8 cellular contexts compared by ENCODE assay signal in genomic region chr1:145959957-145960467, GRCh38. TPM values are rescaled to one million over a fixed set of nuclear protein-coding genes. Genes with fewer than 3 reads are reported as not detected.
DNase-seq lines count a peak whose midpoint lies in the region; ATAC-seq, FAIRE-seq and TF ChIP-seq lines count a peak whose summit lies in the region.

No MANE protein-coding gene starts in this region.

- POLR2A ChIA-PET in activated CD4-positive, alpha-beta memory T cell treated with anti-CD3 and anti-CD28 coated beads, Interleukin-2, amount 10 ng/mL, durations not matched to agents 7 days and 5 days (lab: Charles Lee) = interaction anchor here (0.5 to 12.6 kb wide), 5 partner anchors 32 to 114 kb away, joined by 3 to 264 read pairs (median 30); partner anchors contain the start of genes NUDT17, PEX11B, RBM8A and TXNIP

- H3K79me1 ChIP-seq in H9 (ENCODE audit: insufficient read depth, low read depth, low read length, poor library complexity, severe bottlenecking) = no peaks in the 10 kb centered on the region

- peaks cover 81% of the 10 kb centered on the region for H3K27me3 Mint-ChIP-seq in H9 (ENCODE audit: low read depth)
- H3K27me3 Mint-ChIP-seq in activated CD4-positive, alpha-beta memory T cell treated with anti-CD3 and anti-CD28 coated beads, Interleukin-2, amount 10 ng/mL, durations not matched to agents 7 days and 5 days = peaks cover 5% of the 10 kb centered on the region

- no peak overlapping the region for H3K14ac ChIP-seq in H9 (ENCODE audit: insufficient read depth, low read length)

- H2BK12ac ChIP-seq in H9 (ENCODE audit: insufficient read length, low read depth, low read length) = no peak overlapping the region

- H3K36me3 Mint-ChIP-seq in H9 (ENCODE audit: insufficient read depth in 1 of 3, low read depth in 3 of 3) = no peaks in the 10 kb centered on the region; a peak in 1 of 7 replicates
- peaks cover 8% of the 10 kb centered on the region for H3K36me3 Mint-ChIP-seq in activated CD4-positive, alpha-beta memory T cell treated with anti-CD3 and anti-CD28 coated beads, Interleukin-2, amount 10 ng/mL, durations not matched to agents 7 days and 5 days (ENCODE audit: low read depth)

- no peak for FAIRE-seq in H54 (lab: Jason Lieb, UNC)

- no peak overlapping the region for H2AFZ ChIP-seq in H9 (ENCODE audit: low read length)

- no peak overlapping the region for H2BK120ac ChIP-seq in H9 (ENCODE audit: low read depth, low read length, poor library complexity, severe bottlenecking)

- H3K9ac ChIP-seq in H9 (ENCODE audit: extremely low read depth, insufficient read length, low read length) (no peak overlapping the region), skeletal muscle satellite cell (ENCODE audit: low read depth, low read length) (peak overlapping the region; percentile 69)

- peak overlapping the region; percentile 87 to 95 for H3K4me3 Mint-ChIP-seq in H9
- H3K4me3 Mint-ChIP-seq in activated CD4-positive, alpha-beta memory T cell treated with anti-CD3 and anti-CD28 coated beads, Interleukin-2, amount 10 ng/mL, durations not matched to agents 7 days and 5 days = peak overlapping the region; percentile 25

- TF ChIP-seq POLR2A in H54 (IDR thresholded peaks at IDR 0.05; ENCODE audit: low read depth, low read length) = no peak

- H4K20me1 ChIP-seq in H9 (ENCODE audit: control insufficient read depth, insufficient read depth, insufficient read length) = no peaks in the 10 kb centered on the region

- no peak overlapping the region for H3T11ph ChIP-seq in H9 (ENCODE audit: low read length)

- H3K4me1 ChIP-seq in H9 (ENCODE audit: insufficient read depth, low read length) (peaks cover 2% of the 10 kb centered on the region; the same call in 1 of the 2 replicates), right cardiac atrium (ENCODE audit: control insufficient read depth, insufficient read depth, low read length) (peaks cover 12% of the 10 kb centered on the region), skeletal muscle satellite cell (ENCODE audit: control insufficient read depth, insufficient read depth, low read length) (peaks cover 61% of the 10 kb centered on the region)

- no peaks in the 10 kb centered on the region for H3K79me2 ChIP-seq in H9 (ENCODE audit: insufficient read depth, low read length)

- H3K27ac Mint-ChIP-seq in H9 = no peak overlapping the region
- H3K27ac Mint-ChIP-seq in activated CD4-positive, alpha-beta memory T cell treated with anti-CD3 and anti-CD28 coated beads, Interleukin-2, amount 10 ng/mL, durations not matched to agents 7 days and 5 days = no peak overlapping the region

- no CpG with 5 or more reads among the region's 12 CpGs for WGBS in H9 (ENCODE audit: extremely low coverage, insufficient read length, low lambda C conversion rate)
- 5% methylated on average over 12 of the region's 12 CpGs for WGBS in right cardiac atrium

- peaks cover 45% of the 10 kb centered on the region for H3K27me3 ChIP-seq in H9 (ENCODE audit: insufficient read depth, low read length)
- no peaks in the 10 kb centered on the region for H3K27me3 ChIP-seq in right cardiac atrium (ENCODE audit: control insufficient read depth, insufficient read depth)
- no peaks in the 10 kb centered on the region for H3K27me3 ChIP-seq in skeletal muscle satellite cell (ENCODE audit: control insufficient read depth, insufficient read depth, low read length)

- peaks cover 39 to 47% of the 10 kb centered on the region in 2 experiments for H3K4me1 Mint-ChIP-seq in H9
- peaks cover 78% of the 10 kb centered on the region for H3K4me1 Mint-ChIP-seq in activated CD4-positive, alpha-beta memory T cell treated with anti-CD3 and anti-CD28 coated beads, Interleukin-2, amount 10 ng/mL, durations not matched to agents 7 days and 5 days

- H3K4ac ChIP-seq in H9 (ENCODE audit: low read depth, low read length) = no peak overlapping the region

- intact Hi-C loops in right cardiac atrium (cut with DNase I) = loop anchor here in 1 of 4 donors (10.0 kb wide), 1 partner anchor 65 kb away; no protein-coding TSS in a partner anchor

- H3K4me2 ChIP-seq in H9 (ENCODE audit: insufficient read depth, insufficient read length, low read length) (peak overlapping the region; percentile 75), skeletal muscle satellite cell (ENCODE audit: low read length) (peak overlapping the region; percentile 86)

- no peak for ATAC-seq in right cardiac atrium
- ATAC-seq in HG03571 (IDR thresholded peaks at IDR 0.05; ENCODE audit: unreplicated experiment) = no peak

- no peak overlapping the region for H4K91ac ChIP-seq in H9 (ENCODE audit: insufficient read length, low read depth, low read length)

- H3K9me3 ChIP-seq in H9 (ENCODE audit: control insufficient read depth, low read depth, low read length) = no peaks in the 10 kb centered on the region
- no peaks in the 10 kb centered on the region for H3K9me3 ChIP-seq in right cardiac atrium (ENCODE audit: control insufficient read depth, low read length)
- no peaks in the 10 kb centered on the region for H3K9me3 ChIP-seq in skeletal muscle satellite cell (replicated peaks; ENCODE audit: low read length)

- no peak overlapping the region for H3K23ac ChIP-seq in H9 (ENCODE audit: insufficient read length, low read depth, low read length)

- H3K23me2 ChIP-seq in H9 (ENCODE audit: insufficient read length, low read depth, low read length, poor library complexity, severe bottlenecking) = peaks cover 31% of the 10 kb centered on the region

- peak overlapping the region; percentile 68 for H3K4me3 ChIP-seq in right cardiac atrium (ENCODE audit: low read length)
- peak overlapping the region; percentile 81 for H3K4me3 ChIP-seq in skeletal muscle satellite cell (ENCODE audit: low read length)

- H2AK5ac ChIP-seq in H9 (ENCODE audit: insufficient read length, low read length) = no peak overlapping the region

- H3K27ac ChIP-seq in H9 (ENCODE audit: insufficient read length, low read depth, low read length) (no peak overlapping the region), right cardiac atrium (ENCODE audit: low read length) (peak overlapping the region; percentile 85)

- no peak for TF ChIP-seq CTCF in H9 (conservative IDR thresholded peaks at IDR 0.05)

- no peak overlapping the region for H4K8ac ChIP-seq in H9 (replicated peaks; ENCODE audit: insufficient read length, low read depth, low read length)

- no peak overlapping the region for H4K5ac ChIP-seq in H9 (ENCODE audit: insufficient read length, low read depth, low read length)

- no peaks in the 10 kb centered on the region for H3K9me3 Mint-ChIP-seq in H9
- no peaks in the 10 kb centered on the region for H3K9me3 Mint-ChIP-seq in activated CD4-positive, alpha-beta memory T cell treated with anti-CD3 and anti-CD28 coated beads, Interleukin-2, amount 10 ng/mL, durations not matched to agents 7 days and 5 days

- H2BK15ac ChIP-seq in H9 (ENCODE audit: low read depth, low read length) = no peak overlapping the region

- no peak overlapping the region for H3K56ac ChIP-seq in H9 (ENCODE audit: insufficient read length, low read depth, low read length)

- no peak for DNase-seq in H9
- DNase-seq in activated CD4-positive, alpha-beta memory T cell treated with anti-CD3 and anti-CD28 coated beads, Interleukin-2, amount 10 ng/mL, durations not matched to agents 7 days and 5 days = no peak
- DNase-seq in right cardiac atrium = peak in 1 of 3 donors; percentile 24
- DNase-seq in H54 (ENCODE audit: insufficient read length, low spot score) = no peak
- no peak for DNase-seq in putamen (ENCODE audit: low spot score)
- DNase-seq in HUDEP-2 (lab: John Stamatoyannopoulos, UW; ENCODE audit: unreplicated experiment in 76 of 76) = no peak

- no peak overlapping the region for H2BK20ac ChIP-seq in H9 (ENCODE audit: low read depth, low read length, poor library complexity, severe bottlenecking)

- no peak overlapping the region for H2BK5ac ChIP-seq in H9 (ENCODE audit: insufficient read length, low read length)

- no peaks in the 10 kb centered on the region for H3K36me3 ChIP-seq in skeletal muscle satellite cell (ENCODE audit: insufficient read depth, low read length)

- CTCF ChIA-PET in activated CD4-positive, alpha-beta memory T cell treated with anti-CD3 and anti-CD28 coated beads, Interleukin-2, amount 10 ng/mL, durations not matched to agents 7 days and 5 days (lab: Charles Lee) = no interaction called here

- no peak overlapping the region for H3K18ac ChIP-seq in H9 (ENCODE audit: insufficient read length, low read depth, low read length)

RNA-seq across cellular contexts. Expression of gene LIX1L, which starts 2.2 kb away (rescaled TPM):
- 5.9 TPM in 2 replicates for total RNA-seq in H9 (2021)
- total RNA-seq in activated CD4-positive, alpha-beta memory T cell treated with anti-CD3 and anti-CD28 coated beads, Interleukin-2, amount 10 ng/mL, durations not matched to agents 7 days and 5 days = 10 to 100 TPM; 50.3 to 51.0 TPM
- 10 to 100 TPM; 25.4 to 39.2 (median 28.4) TPM for total RNA-seq in right cardiac atrium
- 11.9 TPM for polyA plus RNA-seq in right cardiac atrium
- total RNA-seq in skeletal muscle satellite cell (2012; rRNA removed) = 22.6 and 23.2 TPM in 2 replicates

RNA-seq across cellular contexts. Expression of gene ANKRD34A, which starts 4.4 kb away (rescaled TPM):
- total RNA-seq in H9 (2021) (0.20 and 0.39 TPM in 2 replicates), right cardiac atrium (1 to 10 TPM; 1.7 to 3.9 (median 3.7) TPM)
- total RNA-seq in activated CD4-positive, alpha-beta memory T cell treated with anti-CD3 and anti-CD28 coated beads, Interleukin-2, amount 10 ng/mL, durations not matched to agents 7 days and 5 days = 1 to 10 TPM; 2.9 to 3.7 TPM
- 1.8 TPM for polyA plus RNA-seq in right cardiac atrium
- 0.87 and 1.3 TPM in 2 replicates for total RNA-seq in skeletal muscle satellite cell (2012; rRNA removed)

RNA-seq across cellular contexts. Expression of gene POLR3GL, which starts 4.5 kb away (rescaled TPM):
- total RNA-seq in H9 (2021) = 6.0 and 7.9 TPM in 2 replicates
- 10 to 100 TPM; 32.4 to 33.7 TPM for total RNA-seq in activated CD4-positive, alpha-beta memory T cell treated with anti-CD3 and anti-CD28 coated beads, Interleukin-2, amount 10 ng/mL, durations not matched to agents 7 days and 5 days
- 10 to 100 TPM; 51.4 to 54.4 (median 52.5) TPM for total RNA-seq in right cardiac atrium
- 94.7 TPM for polyA plus RNA-seq in right cardiac atrium
- 7.9 TPM in 2 replicates for total RNA-seq in skeletal muscle satellite cell (2012; rRNA removed)

RNA-seq across cellular contexts. Expression of gene RBM8A, which starts 32.7 kb away (rescaled TPM):
- 298 and 306 TPM in 2 replicates for total RNA-seq in H9 (2021)
- total RNA-seq in activated CD4-positive, alpha-beta memory T cell treated with anti-CD3 and anti-CD28 coated beads, Interleukin-2, amount 10 ng/mL, durations not matched to agents 7 days and 5 days = 100 to 1,000 TPM; 168 to 174 TPM
- 10 to 100 TPM; 68.6 to 94.5 (median 74.4) TPM for total RNA-seq in right cardiac atrium
- polyA plus RNA-seq in right cardiac atrium = 64.1 TPM
- total RNA-seq in skeletal muscle satellite cell (2012; rRNA removed) = 125 and 170 TPM in 2 replicates

RNA-seq across cellular contexts. Expression of gene TXNIP, which starts 36.4 kb away (rescaled TPM):
- total RNA-seq in H9 (2021) = 20.8 and 23.2 TPM in 2 replicates
- 100 to 1,000 TPM; 397 to 407 TPM for total RNA-seq in activated CD4-positive, alpha-beta memory T cell treated with anti-CD3 and anti-CD28 coated beads, Interleukin-2, amount 10 ng/mL, durations not matched to agents 7 days and 5 days
- 100 to 1,000 TPM; 548 to 806 (median 632) TPM for total RNA-seq in right cardiac atrium
- 943 TPM for polyA plus RNA-seq in right cardiac atrium
- total RNA-seq in skeletal muscle satellite cell (2012; rRNA removed) = 139 and 159 TPM in 2 replicates
